Comparison of ENCODE assay signal across 1 cellular context in the genomic region with DNA sequence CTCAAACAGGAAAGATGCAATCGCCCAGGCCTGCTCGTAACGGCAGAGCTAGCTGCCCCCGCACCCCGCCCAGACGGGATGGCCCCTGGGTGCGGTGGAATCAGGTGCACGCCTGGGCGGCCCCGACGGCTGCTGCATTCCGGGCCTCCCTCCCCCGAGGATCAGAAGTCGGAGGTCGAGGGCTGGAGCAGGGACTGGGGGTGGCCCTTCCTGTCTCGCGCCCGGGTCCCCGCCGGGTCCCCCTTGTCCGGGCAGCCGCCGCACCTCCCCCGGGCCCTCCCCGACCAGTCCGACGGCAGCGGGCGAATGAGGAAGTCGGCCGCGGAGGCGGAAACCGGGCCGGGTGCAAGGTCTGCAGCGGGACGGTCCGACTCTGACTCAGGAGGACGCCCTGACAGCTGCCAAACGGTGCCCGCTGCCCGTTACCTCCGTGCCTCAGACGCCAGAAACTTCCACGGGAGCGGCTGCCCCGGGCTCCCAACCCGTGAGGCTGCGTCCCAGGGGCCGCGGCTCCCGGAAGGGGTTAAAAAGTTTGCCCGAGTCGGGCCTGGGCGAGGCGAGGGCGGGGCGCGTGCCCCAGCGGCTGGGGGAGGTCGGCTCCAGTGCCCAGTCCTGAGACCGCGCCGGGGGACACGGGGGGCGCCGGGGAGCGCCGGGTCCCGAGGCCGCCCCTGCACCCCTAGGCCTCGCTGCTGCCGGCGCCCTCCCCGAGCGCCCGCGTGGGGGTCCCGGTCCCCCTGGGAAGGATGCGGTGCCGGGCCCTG.
A peak's percentile ranks its signal among the peaks of the same experiment; 100 is the strongest.
TF ChIP-seq lines count a peak whose summit lies in the region.

No MANE protein-coding gene starts in this region.

TF ChIP-seq in WTC11, 78 proteins besides CTCF, POLR2A, EP300 and RAD21 (continued from another document):
- TF ChIP-seq SMAD3 (CRISPR knock-in tag; IDR thresholded peaks at IDR 0.05; ENCODE audit: borderline replicate concordance), result 0 out of 2 replicates have a peak, but pooled peaks have one; percentile 7
- no peak for TF ChIP-seq ZNF423 (CRISPR knock-in tag; IDR thresholded peaks at IDR 0.05)
- no peak for TF ChIP-seq MYBL2 (CRISPR knock-in tag; IDR thresholded peaks at IDR 0.05)
- TF ChIP-seq JAZF1 (CRISPR knock-in tag; IDR thresholded peaks at IDR 0.05), result no peak
- no peak for TF ChIP-seq CDX4 (CRISPR knock-in tag; IDR thresholded peaks at IDR 0.05; ENCODE audit: borderline replicate concordance)
